In genomic region chr11:7444582-7444981, GRCh38 we compare ENCODE assay signal across 24 cellular contexts. TPM values are rescaled to one million over a fixed set of nuclear protein-coding genes. Genes with fewer than 3 reads are reported as not detected.
DNase-seq lines count a peak whose midpoint lies in the region; ATAC-seq lines count a peak whose summit lies in the region.
"Had no signal": no experiment of that assay in that cellular context is flagged by ENCODE, and none has a peak within 500 bp of the region (broad histone marks: within the 10 kb centered on the region; RNA-seq: fewer than 3 reads in every experiment).

No MANE protein-coding gene starts in this region.

- intact Hi-C loops in left ventricle myocardium superior (cut with micrococcal nuclease) (loop anchor here (5.0 kb wide), 1 partner anchor 347 kb away; no protein-coding TSS in a partner anchor), left cardiac atrium (cut with DNase I) (loop anchor here (5.0 to 10.0 kb wide), 3 partner anchors 220 to 302 kb away; no protein-coding TSS in a partner anchor)

- peak; percentile 36 for ATAC-seq in left ventricle myocardium superior
- no peak for ATAC-seq in left cardiac atrium
- no peak for ATAC-seq in HG03095 (IDR thresholded peaks at IDR 0.05; ENCODE audit: unreplicated experiment)
- ATAC-seq in GM21367 (IDR thresholded peaks at IDR 0.05; ENCODE audit: unreplicated experiment): no peak
- no peak for ATAC-seq in GM21447 (IDR thresholded peaks at IDR 0.05; ENCODE audit: unreplicated experiment)
- ATAC-seq: GM12878 had no signal

- DNase-seq in left ventricle myocardium superior (peak; percentile 38), left cardiac atrium (no peak), astrocyte of the hippocampus (ENCODE audit: low read depth, low spot score) (peak; percentile 60), islet precursor cell (peak; percentile 72), stromal cell of bone marrow (ENCODE audit: low read depth) (peak; percentile 9)
- DNase-seq: COR-L47; DMS153; H9; NCI-H1417 treated with DMSO at 0.1 percent for 48 hours; NCI-H187 treated with DMSO at 0.1 percent for 48 hours; NCI-H2171; NCI-H446; NCI-H526 treated with DMSO at 0.1 percent for 48 hours; NK-92 treated with Interleukin-12 subunit alpha and Interleukin-12 subunit beta, amount 100 ng/mL, for 24 hours; SHP77 had no signal

RNA-seq across cellular contexts. Expression of gene OLFML1, which starts 40.7 kb away (rescaled TPM):
- total RNA-seq in left ventricle myocardium superior (5.7 TPM), left cardiac atrium (10 to 100 TPM in 1 of 2 donors, 1 to 10 TPM in 1; 6.7 to 16.5 TPM)
- total RNA-seq: A172, B cell, Daoy, GM12878, H9, HT1080, OCI-LY7 had no signal
